ENCODE assay signal across 8 cellular contexts in genomic region chr19:18349524-18350128, GRCh38. TPM values are rescaled to one million over a fixed set of nuclear protein-coding genes. Genes with fewer than 3 reads are reported as not detected.
DNase-seq lines count a peak whose midpoint lies in the region; ATAC-seq and TF ChIP-seq lines count a peak whose summit lies in the region.

No MANE protein-coding gene starts in this region.

- no peaks in the 10 kb centered on the region for H3K9me2 ChIP-seq in hepatocyte (replicated peaks; ENCODE audit: insufficient read depth)

- H3K27ac ChIP-seq in hepatocyte, result no peak overlapping the region

- peak; percentile 76 for TF ChIP-seq CTCF in hepatocyte (IDR thresholded peaks at IDR 0.05; ENCODE audit: poor library complexity)

- no peak overlapping the region for H2AFZ ChIP-seq in hepatocyte

- H3K36me3 ChIP-seq in hepatocyte (replicated peaks; ENCODE audit: insufficient read depth, low read depth), result no peaks in the 10 kb centered on the region

- H3K79me2 ChIP-seq in hepatocyte, result peaks cover 3% of the 10 kb centered on the region

- WGBS in hepatocyte (ENCODE audit: low lambda C conversion rate, missing lambda C conversion rate), result 63% methylated on average over 12 of the region's 12 CpGs

- peaks cover 21% of the 10 kb centered on the region for H3K36me3 Mint-ChIP-seq in activated naive CD8-positive, alpha-beta T cell treated with anti-CD3 and anti-CD28 coated beads for 36 hours

- ATAC-seq in HG03139 (IDR thresholded peaks at IDR 0.05; ENCODE audit: unreplicated experiment), result no peak

- no peaks in the 10 kb centered on the region for H3K4me1 Mint-ChIP-seq in activated naive CD8-positive, alpha-beta T cell treated with anti-CD3 and anti-CD28 coated beads for 36 hours

- H3K27me3 Mint-ChIP-seq in activated naive CD8-positive, alpha-beta T cell treated with anti-CD3 and anti-CD28 coated beads for 36 hours, result no peaks in the 10 kb centered on the region

- H3K27ac Mint-ChIP-seq in activated naive CD8-positive, alpha-beta T cell treated with anti-CD3 and anti-CD28 coated beads for 36 hours, result no peak overlapping the region

- no peak overlapping the region for H3K4me3 Mint-ChIP-seq in activated naive CD8-positive, alpha-beta T cell treated with anti-CD3 and anti-CD28 coated beads for 36 hours

- H3K4me3 ChIP-seq in hepatocyte, result no peak overlapping the region

- no peaks in the 10 kb centered on the region for H3K9me3 ChIP-seq in hepatocyte (ENCODE audit: low read depth)

- no peaks in the 10 kb centered on the region for H3K27me3 ChIP-seq in hepatocyte

- no peaks in the 10 kb centered on the region for H3K9me3 Mint-ChIP-seq in activated naive CD8-positive, alpha-beta T cell treated with anti-CD3 and anti-CD28 coated beads for 36 hours

- no peaks in the 10 kb centered on the region for H4K20me1 ChIP-seq in hepatocyte (ENCODE audit: insufficient read depth, poor library complexity, severe bottlenecking)

- DNase-seq in NOMO-1 treated with DMSO at 0.1 percent for 48 hours (lab: John Stamatoyannopoulos, UW; ENCODE audit: unreplicated experiment), result peak; percentile 17
- no peak for DNase-seq in NOMO-1 treated with dmso at 0.1 percent for 144 hours (lab: John Stamatoyannopoulos, UW; ENCODE audit: unreplicated experiment)
- DNase-seq in LHCN-M2 (ENCODE audit: low read depth), result peak; percentile 46
- DNase-seq in activated naive CD8-positive, alpha-beta T cell treated with anti-CD3 and anti-CD28 coated beads for 36 hours, result peak; percentile 47
- peak; percentile 71 for DNase-seq in hepatocyte (ENCODE audit: low spot score)
- peak; percentile 61 for DNase-seq in stimulated activated CD8-positive, alpha-beta memory T cell treated with anti-CD3 and anti-CD28 coated beads, Interleukin-4, amount 100 ng/mL, for 48 hours
- DNase-seq in occipital lobe (lab: John Stamatoyannopoulos, UW), result no peak

- H3K4me1 ChIP-seq in hepatocyte (ENCODE audit: insufficient read depth), result no peaks in the 10 kb centered on the region

- H3K4me2 ChIP-seq in hepatocyte, result no peak overlapping the region

RNA-seq across cellular contexts. Expression of gene PGPEP1, which starts 9.2 kb away (rescaled TPM):
- total RNA-seq in LHCN-M2 (2014; rRNA removed) (8.0 and 11.0 TPM in 2 replicates), hepatocyte (35.0 and 36.1 TPM in 2 replicates), occipital lobe (14.2 TPM)
- polyA plus RNA-seq in LHCN-M2 (2012), result 13.1 TPM
- total RNA-seq in activated naive CD8-positive, alpha-beta T cell treated with anti-CD3 and anti-CD28 coated beads for 36 hours, result 10 to 100 TPM; 15.7 to 17.8 TPM
- polyA plus RNA-seq in hepatocyte, result 24.8 and 26.8 TPM in 2 replicates

RNA-seq across cellular contexts. Expression of gene LSM4, which starts 26.8 kb away (rescaled TPM):
- 376 and 434 TPM in 2 replicates for total RNA-seq in LHCN-M2 (2014; rRNA removed)
- polyA plus RNA-seq in LHCN-M2 (2012), result 268 TPM
- 100 to 1,000 TPM; 419 to 435 TPM for total RNA-seq in activated naive CD8-positive, alpha-beta T cell treated with anti-CD3 and anti-CD28 coated beads for 36 hours
- total RNA-seq in hepatocyte, result 185 and 202 TPM in 2 replicates
- polyA plus RNA-seq in hepatocyte, result 218 and 226 TPM in 2 replicates
- 72.2 TPM for total RNA-seq in occipital lobe

RNA-seq across cellular contexts. Expression of gene GDF15, which starts 36.3 kb away (rescaled TPM):
- 109 and 147 TPM in 2 replicates for total RNA-seq in LHCN-M2 (2014; rRNA removed)
- 25.4 TPM for polyA plus RNA-seq in LHCN-M2 (2012)
- total RNA-seq in activated naive CD8-positive, alpha-beta T cell treated with anti-CD3 and anti-CD28 coated beads for 36 hours, result not detected
- total RNA-seq in hepatocyte, result 106 and 123 TPM in 2 replicates
- polyA plus RNA-seq in hepatocyte, result 175 and 185 TPM in 2 replicates
- total RNA-seq in occipital lobe, result not detected

RNA-seq across cellular contexts. Expression of gene LRRC25, which starts 47.8 kb away (rescaled TPM):
- not detected in 2 replicates for total RNA-seq in LHCN-M2 (2014; rRNA removed)
- not detected for polyA plus RNA-seq in LHCN-M2 (2012)
- total RNA-seq in activated naive CD8-positive, alpha-beta T cell treated with anti-CD3 and anti-CD28 coated beads for 36 hours, result not detected
- 0.16 TPM in 1 of 2 replicates, not detected in the other for total RNA-seq in hepatocyte
- polyA plus RNA-seq in hepatocyte, result 0.36 and 1.5 TPM in 2 replicates
- total RNA-seq in occipital lobe, result 0.78 TPM

Comparison
In these comparisons a context has a peak if more than half of its experiments do, and no peak if none do; other contexts are left out.
1. DNase-seq: peak in NOMO-1 treated with DMSO at 0.1 percent for 48 hours (single experiment), LHCN-M2 (single experiment), activated naive CD8-positive, alpha-beta T cell treated with anti-CD3 and anti-CD28 coated beads for 36 hours (single experiment), hepatocyte (single experiment) and stimulated activated CD8-positive, alpha-beta memory T cell treated with anti-CD3 and anti-CD28 coated beads, Interleukin-4, amount 100 ng/mL, for 48 hours (single experiment); none in NOMO-1 treated with dmso at 0.1 percent for 144 hours (single experiment) and occipital lobe (single experiment).
2. RNA of gene GDF15, which starts 36.3 kb away (total RNA-seq): 109 to 147 TPM in LHCN-M2 and 106 to 123 TPM in hepatocyte; not detected in activated naive CD8-positive, alpha-beta T cell treated with anti-CD3 and anti-CD28 coated beads for 36 hours and not detected in occipital lobe (single experiment); every median in the first group is over 100 times any median in the second.